In genomic region chr2:237486334-237486818, GRCh38 we compare ENCODE assay signal across 11 cellular contexts. TPM values are rescaled to one million over a fixed set of nuclear protein-coding genes. Genes with fewer than 3 reads are reported as not detected.
DNase-seq lines count a peak whose midpoint lies in the region; ATAC-seq and TF ChIP-seq lines count a peak whose summit lies in the region.
"Had no signal": no experiment of that assay in that cellular context is flagged by ENCODE, and none has a peak within 500 bp of the region (broad histone marks: within the 10 kb centered on the region; RNA-seq: fewer than 3 reads in every experiment).

No MANE protein-coding gene starts in this region.

- no peak for ATAC-seq in stimulated activated memory B cell treated with anti-CD40 and anti-IgM and Interleukin-4, amounts not matched to agents 10 μg/mL and 1 μg/mL and 100 μg/mL, for 72 hours

- H3K27me3 Mint-ChIP-seq in stimulated activated memory B cell treated with anti-CD40 and anti-IgM and Interleukin-4, amounts not matched to agents 10 μg/mL and 1 μg/mL and 100 μg/mL, for 72 hours = peaks cover 78% of the 10 kb centered on the region

- peaks cover 2% of the 10 kb centered on the region for H3K9me3 Mint-ChIP-seq in stimulated activated memory B cell treated with anti-CD40 and anti-IgM and Interleukin-4, amounts not matched to agents 10 μg/mL and 1 μg/mL and 100 μg/mL, for 72 hours

- H3K27ac Mint-ChIP-seq in stimulated activated memory B cell treated with anti-CD40 and anti-IgM and Interleukin-4, amounts not matched to agents 10 μg/mL and 1 μg/mL and 100 μg/mL, for 72 hours = no peak overlapping the region
- H3K27ac Mint-ChIP-seq: activated T-helper 1 cell treated with anti-CD3 and anti-CD28 coated beads, Interleukin-12 subunit alpha, Interleukin-12 subunit beta, Interleukin-2, Interleukin-4 antibody, amounts not matched to agents 30 ng/mL and 10 ng/mL and 1 ng/mL, durations not matched to agents 14 hours and 24 hours and 36 hours had no signal

- no peaks in the 10 kb centered on the region for H3K36me3 Mint-ChIP-seq in stimulated activated memory B cell treated with anti-CD40 and anti-IgM and Interleukin-4, amounts not matched to agents 10 μg/mL and 1 μg/mL and 100 μg/mL, for 72 hours

- intact Hi-C loops in dorsolateral prefrontal cortex (cut with DNase I) (no loop called here), tibial artery (cut with DNase I; ENCODE audit: low total_unique reads) (no loop called here)

- peaks cover 0 to 11% (median 3%) of the 10 kb centered on the region in 3 donors for H3K9me3 ChIP-seq in tibial artery
- H3K9me3 ChIP-seq: SJCRH30 had no signal

- no peak overlapping the region for H3K4me3 Mint-ChIP-seq in stimulated activated memory B cell treated with anti-CD40 and anti-IgM and Interleukin-4, amounts not matched to agents 10 μg/mL and 1 μg/mL and 100 μg/mL, for 72 hours
- H3K4me3 Mint-ChIP-seq: activated T-helper 1 cell treated with anti-CD3 and anti-CD28 coated beads, Interleukin-12 subunit alpha, Interleukin-12 subunit beta, Interleukin-2, Interleukin-4 antibody, amounts not matched to agents 30 ng/mL and 10 ng/mL and 1 ng/mL, durations not matched to agents 14 hours and 24 hours and 36 hours had no signal

- H3K27ac ChIP-seq in dorsolateral prefrontal cortex = peak overlapping the region in 3 of 59 donors; percentile 7 to 51 (median 9)
- H3K27ac ChIP-seq in tibial artery = no peak overlapping the region
- H3K27ac ChIP-seq: SJCRH30 had no signal

- peaks cover 0 to 6% (median 2%) of the 10 kb centered on the region in 3 donors for H3K36me3 ChIP-seq in tibial artery
- H3K36me3 ChIP-seq: SJCRH30 had no signal

- H3K4me1 Mint-ChIP-seq in stimulated activated memory B cell treated with anti-CD40 and anti-IgM and Interleukin-4, amounts not matched to agents 10 μg/mL and 1 μg/mL and 100 μg/mL, for 72 hours = no peaks in the 10 kb centered on the region

- H3K4me1 ChIP-seq in tibial artery = peaks cover 0 to 17% (median 14%) of the 10 kb centered on the region in 4 donors
- H3K4me1 ChIP-seq: SJCRH30 had no signal

- peak overlapping the region in 57 of 59 donors; percentile 7 to 63 (median 46) for H3K4me3 ChIP-seq in dorsolateral prefrontal cortex
- H3K4me3 ChIP-seq in tibial artery = peak overlapping the region; percentile 40 to 45
- H3K4me3 ChIP-seq: SJCRH30 had no signal

- DNase-seq in NCI-H146 (lab: John Stamatoyannopoulos, UW) (peak; percentile 26), NCI-H146 treated with DMSO at 0.1 percent for 48 hours (lab: John Stamatoyannopoulos, UW; ENCODE audit: unreplicated experiment) (no peak), dorsolateral prefrontal cortex (no peak), mesenteric fat pad (ENCODE audit: low spot score) (peak; percentile 87), tibial artery (no peak), NCI-H2196 (lab: John Stamatoyannopoulos, UW; ENCODE audit: unreplicated experiment) (no peak), dermis blood vessel endothelial cell (no peak)
- DNase-seq: MV-4-11, SJCRH30 had no signal

- H3K27me3 ChIP-seq in dorsolateral prefrontal cortex = peaks cover 0 to 56% (median 23%) of the 10 kb centered on the region in 45 donors
- peaks cover 0 to 34% of the 10 kb centered on the region in 2 donors for H3K27me3 ChIP-seq in tibial artery

- TF ChIP-seq CTCF in dorsolateral prefrontal cortex (IDR thresholded peaks at IDR 0.05 in 54 of 56, conservative IDR thresholded peaks at IDR 0.05 in 2 of 56; ENCODE audit: low read depth in 1 of 56, partially characterized antibody in 56 of 56) = no peak
- no peak for TF ChIP-seq CTCF in tibial artery (IDR thresholded peaks at IDR 0.05)

RNA-seq across cellular contexts. Expression of gene MLPH, which starts 0.7 kb away (rescaled TPM):
- total RNA-seq in dorsolateral prefrontal cortex (10 to 100 TPM in 1 of 120 experiments, 1 to 10 TPM in 90, under 1 TPM in 20, not detected in 9; 0.32 to 12.5 (median 1.8) TPM), mesenteric fat pad (7.3 TPM), dermis blood vessel endothelial cell (0.28 and 1.0 TPM in 2 replicates)
- total RNA-seq: activated T-helper 1 cell treated with anti-CD3 and anti-CD28 coated beads, Interleukin-12 subunit alpha, Interleukin-12 subunit beta, Interleukin-2, Interleukin-4 antibody, amounts not matched to agents 30 ng/mL and 10 ng/mL and 1 ng/mL, durations not matched to agents 14 hours and 24 hours and 36 hours had no signal

Comparison
In these comparisons a context has a peak if more than half of its experiments do, and no peak if none do; other contexts are left out.
1. DNase-seq: peak in NCI-H146 (single experiment) and mesenteric fat pad (single experiment); none in NCI-H146 treated with DMSO at 0.1 percent for 48 hours (single experiment), dorsolateral prefrontal cortex (0 of 10), tibial artery (0 of 2), NCI-H2196 (single experiment) and dermis blood vessel endothelial cell (single experiment).